In the genomic region with DNA sequence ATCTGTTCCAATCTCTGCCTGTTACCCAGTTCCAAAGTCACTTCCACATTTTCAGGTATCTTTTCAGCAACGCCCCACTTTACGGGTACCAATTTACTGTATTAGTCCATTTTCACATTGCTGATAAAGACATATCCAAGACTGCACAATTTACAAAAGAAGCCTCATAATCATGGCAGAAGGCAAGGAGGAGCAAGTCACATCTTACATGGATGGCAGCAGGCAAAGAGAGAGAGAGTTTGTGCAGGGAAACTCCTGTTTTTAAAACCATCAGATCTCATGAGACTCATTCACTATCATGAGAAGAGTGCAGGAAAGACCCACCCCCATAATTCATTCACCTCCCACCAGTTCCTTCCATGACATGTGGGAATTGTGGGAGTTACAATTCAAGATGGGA, we compare ENCODE assay signal across 6 cellular contexts.
DNase-seq lines count a peak whose midpoint lies in the region; ATAC-seq, FAIRE-seq and TF ChIP-seq lines count a peak whose summit lies in the region.
"Not testable (repeated sequence)": the region's sequence is repeated elsewhere in the genome, so short reads cannot be mapped to it uniquely, and the experiment has no call there.

No MANE protein-coding gene starts in this region.

- not testable (repeated sequence) for H3K4me1 ChIP-seq in K562 (replicated peaks in 1 of 2; ENCODE audit: control insufficient read depth in 2 of 2, insufficient read depth in 2 of 2, low read length in 2 of 2); endodermal cell (ENCODE audit: control insufficient read depth, insufficient read depth, low read length)

- TF ChIP-seq RAD21 in K562 (CRISPR knock-in tag; conservative IDR thresholded peaks at IDR 0.05 in 1 of 2, IDR thresholded peaks at IDR 0.05 in 1 of 2) = not testable (repeated sequence)

- H3K9ac ChIP-seq in K562 (ENCODE audit: insufficient read depth in 1 of 2, low read depth in 2 of 2, low read length in 2 of 2); endodermal cell (ENCODE audit: extremely low read depth, low read length, poor library complexity, severe bottlenecking): not testable (repeated sequence)

- not testable (repeated sequence) for H3K36me3 ChIP-seq in K562 (ENCODE audit: control insufficient read depth, insufficient read depth, low read length); bronchial epithelial cell (ENCODE audit: control insufficient read depth, insufficient read depth, low read length)
- peaks cover 64% of the 10 kb centered on the region for H3K36me3 ChIP-seq in endodermal cell (ENCODE audit: control insufficient read depth, insufficient read depth, low read length)

- BruUV-seq in K562 (replicated peaks; lab: Mats Ljungman, UMichigan) = not testable (repeated sequence)

- peak; percentile 9 for DNase-seq in activated CD4-positive, alpha-beta T cell treated with anti-CD3 and anti-CD28 coated beads, Interleukin-2, amount 10 ng/mL, durations not matched to agents 24 days and 14 days
- DNase-seq in K562 (ENCODE audit: extremely low read depth in 1 of 4, low spot score in 3 of 4); bronchial epithelial cell (ENCODE audit: low read depth); endodermal cell; endothelial cell (ENCODE audit: low spot score); glutamatergic neuron: not testable (repeated sequence)

- WGBS in K562 (ENCODE audit: insufficient coverage, low coverage, missing lambda C conversion rate) = 94% methylated on average over 2 of the region's 2 CpGs
- 91 to 100% methylated on average over 2 of the region's 2 CpGs for WGBS in endodermal cell (ENCODE audit: insufficient coverage in 1 of 2, insufficient read length in 1 of 2), 2 experiments

- not testable (repeated sequence) for H4K20me1 ChIP-seq in K562 (replicated peaks; ENCODE audit: control insufficient read depth, insufficient read depth, low read length)

- not testable (repeated sequence) for H3K4me2 ChIP-seq in K562 (ENCODE audit: insufficient read depth, low read length)

- not testable (repeated sequence) for H3K9me3 ChIP-seq in K562 (replicated peaks; ENCODE audit: control insufficient read depth, insufficient read depth, low read depth, low read length)
- peaks cover 52% of the 10 kb centered on the region for H3K9me3 ChIP-seq in endodermal cell (ENCODE audit: control insufficient read depth, low read length)

- not testable (repeated sequence) for H3K9me3 Mint-ChIP-seq in activated CD4-positive, alpha-beta T cell treated with anti-CD3 and anti-CD28 coated beads, Interleukin-2, amount 10 ng/mL, durations not matched to agents 24 days and 14 days; endothelial cell (ENCODE audit: unreplicated experiment)
- H3K9me3 Mint-ChIP-seq in endodermal cell (peaks cover 36% of the 10 kb centered on the region), glutamatergic neuron (ENCODE audit: unreplicated experiment) (peaks cover 12% of the 10 kb centered on the region)

- peaks cover 26% of the 10 kb centered on the region for H3K36me3 Mint-ChIP-seq in activated CD4-positive, alpha-beta T cell treated with anti-CD3 and anti-CD28 coated beads, Interleukin-2, amount 10 ng/mL, durations not matched to agents 24 days and 14 days (ENCODE audit: low read depth)
- peaks cover 65% of the 10 kb centered on the region for H3K36me3 Mint-ChIP-seq in endodermal cell (ENCODE audit: low read depth)
- H3K36me3 Mint-ChIP-seq in endothelial cell (ENCODE audit: low read depth, unreplicated experiment) = peaks cover 31% of the 10 kb centered on the region
- peaks cover 25% of the 10 kb centered on the region for H3K36me3 Mint-ChIP-seq in glutamatergic neuron (ENCODE audit: unreplicated experiment)

- not testable (repeated sequence) for H3K27ac Mint-ChIP-seq in activated CD4-positive, alpha-beta T cell treated with anti-CD3 and anti-CD28 coated beads, Interleukin-2, amount 10 ng/mL, durations not matched to agents 24 days and 14 days; endodermal cell; endothelial cell (ENCODE audit: unreplicated experiment)
- peak overlapping the region; percentile 56 for H3K27ac Mint-ChIP-seq in glutamatergic neuron (ENCODE audit: unreplicated experiment)

- not testable (repeated sequence) for H3K27ac ChIP-seq in K562 (ENCODE audit: extremely low read depth, low read depth, low read length); endodermal cell (ENCODE audit: low read depth, low read length)

- H3K4me3 ChIP-seq in K562; bronchial epithelial cell (ENCODE audit: low read depth, low read length): not testable (repeated sequence)
- peak overlapping the region; percentile 53 for H3K4me3 ChIP-seq in endodermal cell (ENCODE audit: low read length)

- H3K4me3 Mint-ChIP-seq in activated CD4-positive, alpha-beta T cell treated with anti-CD3 and anti-CD28 coated beads, Interleukin-2, amount 10 ng/mL, durations not matched to agents 24 days and 14 days; endodermal cell; glutamatergic neuron (ENCODE audit: unreplicated experiment): not testable (repeated sequence)
- peak overlapping the region; percentile 56 for H3K4me3 Mint-ChIP-seq in endothelial cell (ENCODE audit: unreplicated experiment)

- POLR2A ChIA-PET in K562 (lab: Yijun Ruan, JAX) = not testable (repeated sequence)

- H3K27me3 Mint-ChIP-seq in activated CD4-positive, alpha-beta T cell treated with anti-CD3 and anti-CD28 coated beads, Interleukin-2, amount 10 ng/mL, durations not matched to agents 24 days and 14 days; endodermal cell (ENCODE audit: insufficient read depth); endothelial cell (ENCODE audit: unreplicated experiment); glutamatergic neuron (ENCODE audit: unreplicated experiment): not testable (repeated sequence)

- TF ChIP-seq POLR2A in K562 (conservative IDR thresholded peaks at IDR 0.05) = not testable (repeated sequence)

- ATAC-seq in K562 = not testable (repeated sequence)

- not testable (repeated sequence) for FAIRE-seq in K562 (lab: Jason Lieb, UNC)
- FAIRE-seq in bronchial epithelial cell (lab: Jason Lieb, UNC) = peak; percentile 50

- H3K27me3 ChIP-seq in K562 (ENCODE audit: control insufficient read depth in 2 of 2, insufficient read depth in 2 of 2, low read length in 2 of 2); bronchial epithelial cell (ENCODE audit: control insufficient read depth, insufficient read depth, low read length); endodermal cell (ENCODE audit: control insufficient read depth, insufficient read depth, low read length, poor library complexity, severe bottlenecking): not testable (repeated sequence)

- H3K9me1 ChIP-seq in K562 (ENCODE audit: control insufficient read depth, insufficient read depth, low read length) = not testable (repeated sequence)

- H3K79me2 ChIP-seq in K562 (ENCODE audit: control insufficient read depth, insufficient read depth, low read length) = not testable (repeated sequence)

- in situ Hi-C loops in K562 (cut with MboI) = not testable (repeated sequence)

- not testable (repeated sequence) for TF ChIP-seq EP300 in K562 (IDR thresholded peaks at IDR 0.05; ENCODE audit: low read length)

- not testable (repeated sequence) for H3K4me1 Mint-ChIP-seq in activated CD4-positive, alpha-beta T cell treated with anti-CD3 and anti-CD28 coated beads, Interleukin-2, amount 10 ng/mL, durations not matched to agents 24 days and 14 days; glutamatergic neuron (ENCODE audit: low read depth, unreplicated experiment)
- H3K4me1 Mint-ChIP-seq in endodermal cell (peaks cover 20% of the 10 kb centered on the region), endothelial cell (ENCODE audit: unreplicated experiment) (peaks cover 31% of the 10 kb centered on the region)

- not testable (repeated sequence) for TF ChIP-seq CTCF in K562 (IDR thresholded peaks at IDR 0.05 in 2 of 3, conservative IDR thresholded peaks at IDR 0.05 in 1 of 3; ENCODE audit: insufficient read depth in 2 of 3, low read depth in 1 of 3, low read length in 3 of 3); bronchial epithelial cell (IDR thresholded peaks at IDR 0.05; ENCODE audit: insufficient read depth, low read length, severe bottlenecking); endodermal cell (conservative IDR thresholded peaks at IDR 0.05); endothelial cell (IDR thresholded peaks at IDR 0.05; ENCODE audit: unreplicated experiment); glutamatergic neuron (IDR thresholded peaks at IDR 0.05; ENCODE audit: partially characterized antibody, unreplicated experiment)

- H2AFZ ChIP-seq in K562 (ENCODE audit: low read depth, low read length) = not testable (repeated sequence)

- intact Hi-C loops in activated CD4-positive, alpha-beta T cell treated with anti-CD3 and anti-CD28 coated beads, Interleukin-2, amount 10 ng/mL, durations not matched to agents 24 days and 14 days (cut with micrococcal nuclease); K562 (cut with micrococcal nuclease): not testable (repeated sequence)

- CTCF ChIA-PET in K562 (lab: Yijun Ruan, JAX; ENCODE audit: low intra/inter-chr PET ratio) = not testable (repeated sequence)

TF ChIP-seq in K562, 482 proteins besides CTCF, POLR2A, EP300 and RAD21:
- TF ChIP-seq ZNF431 (CRISPR knock-in tag; IDR thresholded peaks at IDR 0.05) = peak; percentile 96
